In genomic region chrX:139156356-139156755, GRCh38 we compare ENCODE assay signal across 17 cellular contexts.
"Had no signal": no experiment of that assay in that cellular context is flagged by ENCODE, and none has a peak within 500 bp of the region (broad histone marks: within the 10 kb centered on the region; RNA-seq: fewer than 3 reads in every experiment).

No MANE protein-coding gene starts in this region.

- H3K27ac ChIP-seq: KMS-11, SJCRH30 had no signal

- H3K4me3 ChIP-seq: SJCRH30 had no signal

- H3K36me3 ChIP-seq: SJCRH30 had no signal

- H3K9me3 ChIP-seq: SJCRH30 had no signal

- H3K9ac ChIP-seq: KMS-11 had no signal

- H3K4me1 ChIP-seq: SJCRH30 had no signal

- FAIRE-seq: HepG2 had no signal

- H3K27me3 ChIP-seq: SJCRH30 had no signal

- DNase-seq: IMR-90, Kasumi-1, MM.1S, NCI-H1092 treated with DMSO at 0.1 percent for 48 hours, NCI-H1436, NCI-H187, NCI-H2029, NCI-H2081 treated with DMSO at 0.1 percent for 48 hours, NCI-H2171, NCI-H226, NCI-H446 treated with DMSO at 0.1 percent for 48 hours, NCI-H510A treated with DMSO at 0.1 percent for 48 hours, NCI-H526, SHP77 treated with DMSO at 0.1 percent for 48 hours, SJCRH30 had no signal

- H3K4me2 ChIP-seq: KMS-11 had no signal
